In the genomic region with DNA sequence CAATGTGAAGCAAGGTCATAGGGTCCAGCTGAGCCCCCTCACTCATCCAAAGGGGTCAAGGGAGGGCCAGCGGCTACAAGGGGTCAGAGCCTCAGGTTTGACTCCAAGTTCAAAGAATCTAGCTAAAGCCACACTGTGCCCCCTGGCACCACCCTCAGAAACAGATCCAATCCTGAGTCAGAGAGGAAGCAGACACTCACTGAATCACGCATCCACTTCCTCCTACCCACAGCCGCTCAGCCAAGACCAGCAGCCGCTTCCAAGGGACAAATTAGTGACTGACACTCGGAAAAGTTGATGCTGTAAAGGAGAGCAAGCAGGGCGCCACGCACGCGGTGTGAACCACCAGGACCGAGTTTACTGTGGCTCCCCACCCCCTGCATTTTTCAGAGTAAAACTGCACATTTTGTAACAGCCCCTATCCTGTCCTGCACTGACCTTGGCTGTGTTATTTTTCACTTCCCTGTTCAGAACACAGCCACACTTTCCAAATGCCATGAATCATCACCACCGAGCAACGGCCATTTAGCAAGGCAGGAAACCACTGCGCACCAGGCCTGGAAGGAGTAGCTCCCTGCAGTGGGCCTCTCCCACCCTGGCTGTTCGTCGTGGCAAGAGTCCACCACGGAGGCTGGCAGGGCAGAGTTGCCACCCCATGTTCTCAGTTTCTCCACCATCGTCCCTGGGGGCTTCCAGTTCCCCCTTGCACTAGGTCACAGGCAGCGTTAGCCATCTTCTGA, we compare ENCODE assay signal across 8 cellular contexts.
DNase-seq lines count a peak whose midpoint lies in the region; ATAC-seq and TF ChIP-seq lines count a peak whose summit lies in the region.

No MANE protein-coding gene starts in this region.

- TF ChIP-seq POLR2A in uterus (IDR thresholded peaks at IDR 0.05): peak in 1 of 2 donors; percentile 7

- H3K9me3 ChIP-seq in SJCRH30 (replicated peaks): no peaks in the 10 kb centered on the region
- H3K9me3 ChIP-seq in uterus: no peaks in the 10 kb centered on the region

- H3K36me3 ChIP-seq in SJCRH30 (no peaks in the 10 kb centered on the region), rectal smooth muscle tissue (ENCODE audit: control insufficient read depth, insufficient read depth, low read length) (no peaks in the 10 kb centered on the region), uterus (no peaks in the 10 kb centered on the region)

- H3K4me1 ChIP-seq in SJCRH30: peaks cover 40% of the 10 kb centered on the region
- peaks cover 28% of the 10 kb centered on the region for H3K4me1 ChIP-seq in rectal smooth muscle tissue (ENCODE audit: control insufficient read depth, insufficient read depth, low read length)
- peaks cover 18 to 33% of the 10 kb centered on the region in 2 donors for H3K4me1 ChIP-seq in uterus

- DNase-seq in ELR (ENCODE audit: low read depth): peak; percentile 96
- peak in 1 of 2 experiments; percentile 36 for DNase-seq in SJCRH30
- peak; percentile 81 for DNase-seq in activated naive CD4-positive, alpha-beta T cell treated with Interleukin-2 at 50 U/mL for 16 hours
- DNase-seq in head of caudate nucleus: peak in 24 of 42 donors; percentile 23 to 83 (median 48)
- peak; percentile 83 to 92 for DNase-seq in uterus
- no peak for DNase-seq in NCI-H146 (lab: John Stamatoyannopoulos, UW)

- H3K27me3 ChIP-seq in SJCRH30 (no peaks in the 10 kb centered on the region), rectal smooth muscle tissue (ENCODE audit: control insufficient read depth, insufficient read depth, low read length) (no peaks in the 10 kb centered on the region), uterus (no peaks in the 10 kb centered on the region)

- no peak overlapping the region for H3K9ac ChIP-seq in rectal smooth muscle tissue (ENCODE audit: low read length)

- H3K4me3 ChIP-seq in SJCRH30 (no peak overlapping the region), rectal smooth muscle tissue (ENCODE audit: low read length) (no peak overlapping the region), uterus (no peak overlapping the region)

- intact Hi-C loops in head of caudate nucleus (cut with DNase I): no loop called here
- intact Hi-C loops in uterus (cut with DNase I; ENCODE audit: low total_unique reads): loop anchor here (5.0 to 10.0 kb wide), 2 partner anchors 256 to 374 kb away; no protein-coding TSS in a partner anchor

- peak; percentile 46 for ATAC-seq in HG02759 (IDR thresholded peaks at IDR 0.05; ENCODE audit: unreplicated experiment)

- H3K27ac ChIP-seq in SJCRH30 (peak overlapping the region; percentile 22; the same call in 1 of the 2 replicates), rectal smooth muscle tissue (ENCODE audit: low read depth, low read length) (peak overlapping the region; percentile 74), uterus (peak overlapping the region; percentile 92 to 93)

- TF ChIP-seq CTCF in uterus (IDR thresholded peaks at IDR 0.05): no peak

Comparison
In these comparisons a context has a peak if more than half of its experiments do, and no peak if none do; other contexts are left out.
1. H3K27ac ChIP-seq: peak in every context shown above with its lines; median percentile 92 in uterus; 74 in rectal smooth muscle tissue; 22 in SJCRH30.